ENCODE assay signal across 19 cellular contexts in the genomic region with DNA sequence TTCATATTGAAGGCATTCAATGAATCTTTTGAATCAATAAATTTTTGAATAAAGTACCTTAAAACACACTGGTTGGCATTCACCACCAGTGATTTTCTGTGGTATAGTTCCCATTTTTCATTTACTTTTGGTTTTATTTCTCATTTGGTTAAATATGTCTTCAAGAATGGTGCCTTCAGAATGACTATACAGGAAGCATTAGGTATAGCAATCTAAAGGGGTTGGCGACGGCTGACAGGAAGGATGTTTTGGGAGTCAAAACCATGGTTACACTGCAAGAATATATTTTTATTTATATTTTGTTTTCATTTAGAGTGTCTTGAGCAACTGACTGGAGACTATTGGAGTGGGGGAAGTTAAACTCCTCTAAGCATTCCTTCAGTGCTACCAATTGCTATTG.
DNase-seq lines count a peak whose midpoint lies in the region; ATAC-seq and TF ChIP-seq lines count a peak whose summit lies in the region.
"Had no signal": no experiment of that assay in that cellular context is flagged by ENCODE, and none has a peak within 500 bp of the region (broad histone marks: within the 10 kb centered on the region; RNA-seq: fewer than 3 reads in every experiment).

No MANE protein-coding gene starts in this region.

- WGBS in body of pancreas, 2 donors: 68 to 89% methylated on average over 2 of the region's 2 CpGs

- H3K4me1 ChIP-seq in body of pancreas: no peaks in the 10 kb centered on the region
- H3K4me1 ChIP-seq in breast epithelium: no peaks in the 10 kb centered on the region
- H3K4me1 ChIP-seq: colonic mucosa, right atrium auricular region had no signal

- H3K27me3 ChIP-seq in body of pancreas: no peaks in the 10 kb centered on the region
- no peaks in the 10 kb centered on the region for H3K27me3 ChIP-seq in breast epithelium
- H3K27me3 ChIP-seq in CD4-positive, alpha-beta T cell (ENCODE audit: control insufficient read depth, insufficient read depth, low read length): no peaks in the 10 kb centered on the region
- H3K27me3 ChIP-seq: colonic mucosa, right atrium auricular region had no signal

- no peaks in the 10 kb centered on the region for H3K4me1 Mint-ChIP-seq in CD4-positive, alpha-beta T cell (ENCODE audit: low read depth)

- CTCF ChIA-PET in CD4-positive, alpha-beta T cell (lab: Charles Lee): no interaction called here

- no peak overlapping the region for H3K4me3 Mint-ChIP-seq in CD4-positive, alpha-beta T cell
- H3K4me3 Mint-ChIP-seq: activated CD8-positive, alpha-beta T cell treated with anti-CD3 and anti-CD28 coated beads, Interleukin-2, amount 10 ng/mL, durations not matched to agents 7 days and 5 days had no signal

- no peak overlapping the region for H3K4me3 ChIP-seq in GM12865 (ENCODE audit: low read depth, low read length)
- no peak overlapping the region for H3K4me3 ChIP-seq in body of pancreas
- no peak overlapping the region for H3K4me3 ChIP-seq in breast epithelium
- H3K4me3 ChIP-seq: colonic mucosa, PC-9, right atrium auricular region had no signal

- no peak overlapping the region for H3K27ac Mint-ChIP-seq in CD4-positive, alpha-beta T cell
- H3K27ac Mint-ChIP-seq: activated CD8-positive, alpha-beta T cell treated with anti-CD3 and anti-CD28 coated beads, Interleukin-2, amount 10 ng/mL, durations not matched to agents 7 days and 5 days had no signal

- peaks cover 2% of the 10 kb centered on the region for H3K9me3 Mint-ChIP-seq in CD4-positive, alpha-beta T cell

- H3K36me3 Mint-ChIP-seq in CD4-positive, alpha-beta T cell (ENCODE audit: low read depth): no peaks in the 10 kb centered on the region

- TF ChIP-seq CTCF in GM12865 (IDR thresholded peaks at IDR 0.05; ENCODE audit: insufficient read depth, low read depth, low read length, missing control alignments): no peak
- TF ChIP-seq CTCF in body of pancreas (IDR thresholded peaks at IDR 0.05): no peak
- no peak for TF ChIP-seq CTCF in breast epithelium (IDR thresholded peaks at IDR 0.05)
- TF ChIP-seq CTCF in CD4-positive, alpha-beta T cell (IDR thresholded peaks at IDR 0.05): no peak

- no peak overlapping the region for H3K27ac ChIP-seq in body of pancreas
- no peak overlapping the region for H3K27ac ChIP-seq in breast epithelium
- H3K27ac ChIP-seq in CD4-positive, alpha-beta T cell (ENCODE audit: low read depth, low read length): no peak overlapping the region
- H3K27ac ChIP-seq: C4-2B, colonic mucosa, PC-9, right atrium auricular region had no signal

- TF ChIP-seq POLR2A in body of pancreas (IDR thresholded peaks at IDR 0.05) (no peak), breast epithelium (IDR thresholded peaks at IDR 0.05) (no peak)

- POLR2A ChIA-PET in CD4-positive, alpha-beta T cell (lab: Charles Lee): no interaction called here

- intact Hi-C loops in body of pancreas (cut with DNase I) (no loop called here), breast epithelium (cut with DNase I; ENCODE audit: low total_unique reads) (no loop called here)
- intact Hi-C loops in CD4-positive, alpha-beta T cell (cut with DNase I, micrococcal nuclease): no loop called here

- ATAC-seq in GM19351 (IDR thresholded peaks at IDR 0.05; ENCODE audit: unreplicated experiment) (peak; percentile 78), HG02588 (IDR thresholded peaks at IDR 0.05; ENCODE audit: unreplicated experiment) (peak; percentile 76), HG03280 (IDR thresholded peaks at IDR 0.05; ENCODE audit: unreplicated experiment) (peak; percentile 50), body of pancreas (no peak)
- no peak for ATAC-seq in CD4-positive, alpha-beta T cell (ENCODE audit: poor library complexity)
- ATAC-seq: activated CD8-positive, alpha-beta T cell treated with anti-CD3 and anti-CD28 coated beads, Interleukin-2, amount 10 ng/mL, durations not matched to agents 7 days and 5 days had no signal

- DNase-seq in GM12865 (ENCODE audit: low read depth): peak; percentile 62
- DNase-seq in body of pancreas: no peak
- no peak for DNase-seq in NCI-H2107 treated with DMSO at 0.1 percent for 48 hours (lab: John Stamatoyannopoulos, UW; ENCODE audit: unreplicated experiment)
- DNase-seq in breast epithelium (ENCODE audit: low spot score in 2 of 2): no peak
- no peak for DNase-seq in CD4-positive, alpha-beta T cell
- DNase-seq: 8988T; activated CD8-positive, alpha-beta T cell treated with anti-CD3 and anti-CD28 coated beads, Interleukin-2, amount 10 ng/mL, durations not matched to agents 7 days and 5 days; aorta; colonic mucosa; DND-41; NCI-H187 treated with DMSO at 0.1 percent for 48 hours; NCI-H524 treated with DMSO at 0.1 percent for 48 hours; PC-9; stimulated activated CD4-positive, alpha-beta T cell treated with anti-CD3 and anti-CD28 coated beads, Interleukin-1b, Interleukin-23, amount 100 ng/mL, for 48 hours had no signal

- no peaks in the 10 kb centered on the region for H3K27me3 Mint-ChIP-seq in CD4-positive, alpha-beta T cell

- H3K36me3 ChIP-seq in body of pancreas (replicated peaks in 1 of 2; ENCODE audit: insufficient read depth in 1 of 2, low read depth in 2 of 2): no peaks in the 10 kb centered on the region
- peaks cover 3% of the 10 kb centered on the region for H3K36me3 ChIP-seq in breast epithelium
- H3K36me3 ChIP-seq: colonic mucosa, right atrium auricular region had no signal

- H3K9me3 ChIP-seq in body of pancreas: no peaks in the 10 kb centered on the region
- H3K9me3 ChIP-seq in breast epithelium: no peaks in the 10 kb centered on the region
- H3K9me3 ChIP-seq in CD4-positive, alpha-beta T cell (ENCODE audit: control insufficient read depth, low read length): no peaks in the 10 kb centered on the region
- H3K9me3 ChIP-seq: colonic mucosa, right atrium auricular region had no signal

Comparison
In these comparisons a context has a peak if more than half of its experiments do, and no peak if none do; other contexts are left out.
1. ATAC-seq: peak in GM19351 (single experiment), HG02588 (single experiment) and HG03280 (single experiment); none in body of pancreas (single experiment) and CD4-positive, alpha-beta T cell (single experiment).